ENCODE assay signal across 23 cellular contexts in genomic region chr16:86321491-86321890, GRCh38.
"Had no signal": no experiment of that assay in that cellular context is flagged by ENCODE, and none has a peak within 500 bp of the region (broad histone marks: within the 10 kb centered on the region; RNA-seq: fewer than 3 reads in every experiment).

No MANE protein-coding gene starts in this region.

- ATAC-seq: heart right ventricle; right lobe of liver; stimulated activated effector memory CD8-positive, alpha-beta T cell treated with anti-CD3 and anti-CD28 coated beads, Interleukin-12 subunit alpha, Interleukin-12 subunit beta, amount 100 ng/mL, for 72 hours; upper lobe of right lung had no signal

- DNase-seq: heart right ventricle; islet precursor cell; left ventricle myocardium inferior; occipital lobe; right lobe of liver; stimulated activated CD4-positive, alpha-beta T cell treated with anti-CD3 and anti-CD28 coated beads, Interleukin-4, amount 100 ng/mL, for 24 hours; tibial artery; trophoblast cell; upper lobe of right lung had no signal

- H3K4me3 Mint-ChIP-seq: nephron; neural crest cell; stimulated activated effector memory CD8-positive, alpha-beta T cell treated with anti-CD3 and anti-CD28 coated beads, Interleukin-12 subunit alpha, Interleukin-12 subunit beta, amount 100 ng/mL, for 72 hours; stimulated activated naive CD8-positive, alpha-beta T cell treated with anti-CD3 and anti-CD28 coated beads, Interleukin-15, Interleukin-2, amounts not matched to agents 100 ng/mL and 50 ng/mL, for 24 hours had no signal

- H3K36me3 Mint-ChIP-seq: naive thymus-derived CD8-positive, alpha-beta T cell; stimulated activated effector memory CD8-positive, alpha-beta T cell treated with anti-CD3 and anti-CD28 coated beads, Interleukin-12 subunit alpha, Interleukin-12 subunit beta, amount 100 ng/mL, for 72 hours had no signal

- H3K4me3 ChIP-seq: heart right ventricle, hepatocyte, left ventricle myocardium inferior, lung, right atrium auricular region, right lobe of liver, skin epidermis, suprapubic skin, thoracic aorta, tibial artery, upper lobe of right lung had no signal

- H3K4me1 Mint-ChIP-seq: naive thymus-derived CD8-positive, alpha-beta T cell; nephron; stimulated activated effector memory CD8-positive, alpha-beta T cell treated with anti-CD3 and anti-CD28 coated beads, Interleukin-12 subunit alpha, Interleukin-12 subunit beta, amount 100 ng/mL, for 72 hours had no signal

- H3K36me3 ChIP-seq: heart right ventricle, left ventricle myocardium inferior, neutrophil, right atrium auricular region, right lobe of liver, suprapubic skin, thoracic aorta, tibial artery, upper lobe of right lung had no signal

- H3K27ac ChIP-seq: heart right ventricle, hepatocyte, left ventricle myocardium inferior, neutrophil, parathyroid adenoma, right atrium auricular region, right lobe of liver, skin epidermis, suprapubic skin, thoracic aorta, tibial artery, upper lobe of right lung had no signal

- H3K9ac ChIP-seq: parathyroid adenoma had no signal

- H3K4me2 ChIP-seq: hepatocyte had no signal

- H3K27ac Mint-ChIP-seq: naive thymus-derived CD8-positive, alpha-beta T cell; nephron; progenitor cell of endocrine pancreas; stimulated activated effector memory CD8-positive, alpha-beta T cell treated with anti-CD3 and anti-CD28 coated beads, Interleukin-12 subunit alpha, Interleukin-12 subunit beta, amount 100 ng/mL, for 72 hours; stimulated activated naive CD8-positive, alpha-beta T cell treated with anti-CD3 and anti-CD28 coated beads, Interleukin-15, Interleukin-2, amounts not matched to agents 100 ng/mL and 50 ng/mL, for 24 hours had no signal

- H3K27me3 ChIP-seq: hepatocyte, right atrium auricular region, right lobe of liver had no signal

- H3K4me1 ChIP-seq: heart right ventricle, left ventricle myocardium inferior, parathyroid adenoma, right atrium auricular region, right lobe of liver, tibial artery, upper lobe of right lung had no signal

- H3K9me3 Mint-ChIP-seq: stimulated activated effector memory CD8-positive, alpha-beta T cell treated with anti-CD3 and anti-CD28 coated beads, Interleukin-12 subunit alpha, Interleukin-12 subunit beta, amount 100 ng/mL, for 72 hours had no signal

- H3K9me3 ChIP-seq: neutrophil, right lobe of liver, suprapubic skin, thoracic aorta, upper lobe of right lung had no signal

- H2AFZ ChIP-seq: hepatocyte, parathyroid adenoma had no signal
